22 cellular contexts compared by ENCODE assay signal in genomic region chr15:33844186-33844585, GRCh38.
"Had no signal": no experiment of that assay in that cellular context is flagged by ENCODE, and none has a peak within 500 bp of the region (broad histone marks: within the 10 kb centered on the region; RNA-seq: fewer than 3 reads in every experiment).

No MANE protein-coding gene starts in this region.

- H3K36me3 ChIP-seq: heart right ventricle, left ventricle myocardium inferior, lower lobe of right lung, ovary, right atrium auricular region, sigmoid colon, tibial nerve, upper lobe of right lung had no signal

- FAIRE-seq: endometrium, frontal cortex, kidney had no signal

- H3K4me3 ChIP-seq: heart right ventricle, left ventricle myocardium inferior, lower lobe of right lung, ovary, right atrium auricular region, sigmoid colon, skin epidermis, testis, tibial nerve, upper lobe of right lung had no signal

- H3K9me3 ChIP-seq: heart right ventricle, left ventricle myocardium inferior, lower lobe of right lung, ovary, right atrium auricular region, sigmoid colon, testis, tibial nerve, upper lobe of right lung had no signal

- ATAC-seq: esophagus mucosa; heart right ventricle; left cardiac atrium; lower lobe of right lung; natural killer cell; stimulated activated naive B cell treated with anti-CD40 and anti-IgM and Interleukin-4, amounts not matched to agents 10 μg/mL and 1 μg/mL and 100 μg/mL, for 72 hours; stimulated activated naive CD8-positive, alpha-beta T cell treated with anti-CD3 and anti-CD28 coated beads, Interleukin-15, amount 100 ng/mL, for 72 hours; upper lobe of right lung had no signal

- DNase-seq: effector memory CD4-positive, alpha-beta T cell; heart right ventricle; hypothalamus; kidney; left cardiac atrium; left ventricle myocardium inferior; lower lobe of right lung; natural killer cell; ovary; sigmoid colon; stimulated activated CD4-positive, alpha-beta T cell treated with anti-CD3 and anti-CD28 coated beads, Interleukin-2, amount 100 ng/mL, for 24 hours; stimulated activated CD4-positive, alpha-beta T cell treated with anti-CD3 and anti-CD28 coated beads, Interleukin-4, amount 100 ng/mL, for 4 hours; stimulated activated naive B cell treated with anti-CD40 and anti-IgM and Interleukin-4, amounts not matched to agents 10 μg/mL and 1 μg/mL and 100 μg/mL, for 72 hours; stimulated activated naive CD8-positive, alpha-beta T cell treated with anti-CD3 and anti-CD28 coated beads, Interleukin-15, amount 100 ng/mL, for 72 hours; testis; upper lobe of right lung had no signal

- H3K4me1 ChIP-seq: heart right ventricle, left ventricle myocardium inferior, lower lobe of right lung, right atrium auricular region, testis, tibial nerve, upper lobe of right lung had no signal

- H3K27me3 ChIP-seq: heart right ventricle, ovary, right atrium auricular region, sigmoid colon, testis, tibial nerve, upper lobe of right lung had no signal

- H3K27ac ChIP-seq: heart right ventricle, left ventricle myocardium inferior, lower lobe of right lung, ovary, right atrium auricular region, sigmoid colon, skin epidermis, testis, tibial nerve, upper lobe of right lung had no signal
